Comparison of ENCODE assay signal across 1 cellular context in genomic region chr11:70842701-70843100, GRCh38.
TF ChIP-seq lines count a peak whose summit lies in the region.

No MANE protein-coding gene starts in this region.

TF ChIP-seq in HepG2, 621 proteins besides CTCF, POLR2A, EP300 and RAD21:
- TF ChIP-seq PCBP1 (IDR thresholded peaks at IDR 0.05; ENCODE audit: borderline replicate concordance, low read depth, low read length) (no peak), AGO2 (optimal IDR thresholded peaks at IDR 0.05; ENCODE audit: low read depth, low read length) (peak; percentile 36), ZNF432 (CRISPR knock-in tag; IDR thresholded peaks at IDR 0.05; ENCODE audit: borderline replicate concordance) (no peak), ZNF180 (CRISPR knock-in tag; IDR thresholded peaks at IDR 0.05; ENCODE audit: borderline replicate concordance, low read depth) (no peak), POGK (CRISPR knock-in tag; conservative IDR thresholded peaks at IDR 0.05) (no peak)
